Comparison of ENCODE assay signal across 8 cellular contexts in the genomic region with DNA sequence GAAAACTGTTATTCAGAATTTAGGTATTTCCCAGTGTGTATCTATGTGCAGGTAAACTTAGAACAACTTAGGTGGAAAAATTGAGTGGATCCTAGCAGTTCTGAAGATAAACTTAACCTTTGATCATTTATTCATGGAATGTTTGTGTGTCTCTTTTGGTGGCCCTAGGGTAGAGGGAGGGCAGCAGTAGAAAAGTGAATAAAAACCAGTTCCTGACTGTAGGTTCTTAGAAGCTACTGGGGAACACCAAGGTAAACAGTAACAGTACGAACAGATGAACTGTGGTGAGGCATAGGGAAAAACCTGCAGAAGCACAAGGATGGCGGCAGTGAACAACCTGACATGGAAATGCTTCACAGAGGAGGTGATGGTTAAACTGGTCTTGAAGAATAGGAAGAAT. TPM values are rescaled to one million over a fixed set of nuclear protein-coding genes. Genes with fewer than 3 reads are reported as not detected.
DNase-seq lines count a peak whose midpoint lies in the region; ATAC-seq, FAIRE-seq and TF ChIP-seq lines count a peak whose summit lies in the region.

No MANE protein-coding gene starts in this region.

- intact Hi-C loops in activated B cell treated with CpG ODN at 0.5 μM for 24 hours (cut with micrococcal nuclease): loop anchor here (1.0 to 10.0 kb wide), 5 partner anchors 7 to 1688 kb away; partner anchors contain the start of genes ACKR2, EXOSC7, HIGD1A and KIAA1143
- intact Hi-C loops in lower leg skin (cut with DNase I; ENCODE audit: low total_unique reads): no loop called here

- CTCF ChIA-PET in activated B cell treated with CpG ODN at 0.5 μM for 24 hours (lab: Charles Lee): no interaction called here

- H3K27me3 Mint-ChIP-seq in activated B cell treated with CpG ODN at 0.5 μM for 24 hours: no peaks in the 10 kb centered on the region

- no peak for TF ChIP-seq EP300 in gastroesophageal sphincter (IDR thresholded peaks at IDR 0.05)

- peak overlapping the region; percentile 91 for H3K4me3 Mint-ChIP-seq in activated B cell treated with CpG ODN at 0.5 μM for 24 hours

- H3K4me1 Mint-ChIP-seq in activated B cell treated with CpG ODN at 0.5 μM for 24 hours: peaks cover 70% of the 10 kb centered on the region

- DNase-seq in GM12891 (ENCODE audit: insufficient read length, low spot score) (no peak), activated B cell treated with CpG ODN at 0.5 μM for 24 hours (no peak), lower leg skin (ENCODE audit: low spot score in 2 of 2) (no peak), HTR-8/SVneo (ENCODE audit: insufficient read length, low spot score) (no peak)

- POLR2A ChIA-PET in activated B cell treated with CpG ODN at 0.5 μM for 24 hours (lab: Charles Lee): no interaction called here

- H3K36me3 Mint-ChIP-seq in activated B cell treated with CpG ODN at 0.5 μM for 24 hours (ENCODE audit: low read depth): peaks cover 20% of the 10 kb centered on the region

- 59% methylated on average over 2 of the region's 2 CpGs; no CpG with 5 or more reads in 1 of the 2 donors for WGBS in gastroesophageal sphincter (ENCODE audit: low coverage in 1 of 2), 2 donors
- 51 to 53% methylated on average over 2 of the region's 2 CpGs for WGBS in lower leg skin, 2 donors

- no peaks in the 10 kb centered on the region for H3K36me3 ChIP-seq in gastroesophageal sphincter
- peaks cover 0 to 4% (median 4%) of the 10 kb centered on the region in 3 donors for H3K36me3 ChIP-seq in skeletal muscle tissue (ENCODE audit: control insufficient read depth in 3 of 3, insufficient read depth in 3 of 3, low read length in 3 of 3)

- no peak for TF ChIP-seq POLR2A in GM12891 (IDR thresholded peaks at IDR 0.05; ENCODE audit: low read depth, low read length)
- no peak for TF ChIP-seq POLR2A in gastroesophageal sphincter (IDR thresholded peaks at IDR 0.05)
- no peak for TF ChIP-seq POLR2A in lower leg skin (IDR thresholded peaks at IDR 0.05)

- peaks cover 20 to 77% (median 21%) of the 10 kb centered on the region in 3 donors for H3K4me1 ChIP-seq in gastroesophageal sphincter
- H3K4me1 ChIP-seq in skeletal muscle tissue (ENCODE audit: control insufficient read depth in 3 of 3, insufficient read depth in 3 of 3, low read length in 3 of 3): peaks cover 30 to 40% (median 30%) of the 10 kb centered on the region in 3 donors

- peak overlapping the region; percentile 9 to 57 (median 45) for H3K9ac ChIP-seq in skeletal muscle tissue (ENCODE audit: low read depth in 1 of 3, low read length in 3 of 3)

- H3K27ac Mint-ChIP-seq in activated B cell treated with CpG ODN at 0.5 μM for 24 hours: peak overlapping the region; percentile 81

- H3K4me3 ChIP-seq in gastroesophageal sphincter: peak overlapping the region; percentile 56 to 73
- peak overlapping the region; percentile 34 to 86 (median 45) for H3K4me3 ChIP-seq in skeletal muscle tissue (ENCODE audit: low read length in 3 of 3)
- H3K4me3 ChIP-seq in lower leg skin (ENCODE audit: low read depth, poor library complexity, severe bottlenecking): no peak overlapping the region

- peak overlapping the region; percentile 49 to 97 (median 92) for H3K27ac ChIP-seq in gastroesophageal sphincter
- peak overlapping the region; percentile 42 for H3K27ac ChIP-seq in skeletal muscle tissue (ENCODE audit: low read depth, low read length)

- H3K27me3 ChIP-seq in gastroesophageal sphincter (no peaks in the 10 kb centered on the region), skeletal muscle tissue (ENCODE audit: control insufficient read depth in 3 of 3, insufficient read depth in 3 of 3, low read length in 3 of 3) (no peaks in the 10 kb centered on the region)

- no peaks in the 10 kb centered on the region for H3K9me3 Mint-ChIP-seq in activated B cell treated with CpG ODN at 0.5 μM for 24 hours

- ATAC-seq in activated B cell treated with CpG ODN at 0.5 μM for 24 hours (ENCODE audit: low read depth): no peak
- ATAC-seq in gastroesophageal sphincter: no peak
- no peak for ATAC-seq in GM18868 (IDR thresholded peaks at IDR 0.05; ENCODE audit: unreplicated experiment)
- no peak for ATAC-seq in HG02970 (IDR thresholded peaks at IDR 0.05; ENCODE audit: low FRiP score, unreplicated experiment)

- TF ChIP-seq CTCF in activated B cell treated with CpG ODN at 0.5 μM for 24 hours (IDR thresholded peaks at IDR 0.05) (no peak), gastroesophageal sphincter (IDR thresholded peaks at IDR 0.05) (no peak), lower leg skin (IDR thresholded peaks at IDR 0.05) (no peak)

- no peaks in the 10 kb centered on the region for H3K9me3 ChIP-seq in gastroesophageal sphincter
- H3K9me3 ChIP-seq in skeletal muscle tissue (ENCODE audit: control insufficient read depth in 3 of 3, low read length in 3 of 3): no peaks in the 10 kb centered on the region

- FAIRE-seq in GM12891 (lab: Jason Lieb, UNC): peak; percentile 41
- no peak for FAIRE-seq in HTR-8/SVneo (lab: Jason Lieb, UNC)

TF ChIP-seq in GM12891, 5 proteins besides CTCF, POLR2A, EP300 and RAD21:
- no peak for TF ChIP-seq TAF1 (IDR thresholded peaks at IDR 0.05; ENCODE audit: low read depth, low read length)
- no peak for TF ChIP-seq SPI1 (IDR thresholded peaks at IDR 0.05; ENCODE audit: low read depth, low read length)
- TF ChIP-seq POLR2AphosphoS5 (IDR thresholded peaks at IDR 0.05; ENCODE audit: low read depth, low read length): no peak
- no peak for TF ChIP-seq POU2F2 (IDR thresholded peaks at IDR 0.05; ENCODE audit: low read depth, low read length)
- TF ChIP-seq PAX5 (IDR thresholded peaks at IDR 0.05; ENCODE audit: insufficient read depth, low read length, severe bottlenecking): no peak

RNA-seq across cellular contexts. Expression of gene SNRK, which starts 2.5 kb away (rescaled TPM):
- polyA plus RNA-seq in GM12891 (2012; ENCODE audit: low read depth, missing spikeins): 3.8 TPM
- total RNA-seq in activated B cell treated with CpG ODN at 0.5 μM for 24 hours (31.1 TPM in 2 replicates), gastroesophageal sphincter (10 to 100 TPM; 42.9 to 64.0 (median 49.1) TPM), skeletal muscle tissue (50.6 TPM), lower leg skin (100 to 1,000 TPM in 1 of 4 donors, 10 to 100 TPM in 3; 59.8 to 180 (median 79.9) TPM)
